2 cellular contexts compared by ENCODE assay signal in genomic region chr7:66662646-66663264, GRCh38.
TF ChIP-seq lines count a peak whose summit lies in the region.

No MANE protein-coding gene starts in this region.

TF ChIP-seq in GM12878, 131 proteins besides CTCF, POLR2A, EP300 and RAD21 (continues in another document):
- TF ChIP-seq MLLT1 (IDR thresholded peaks at IDR 0.05) = no peak
- no peak for TF ChIP-seq ZNF217 (IDR thresholded peaks at IDR 0.05)
- no peak for TF ChIP-seq REST (IDR thresholded peaks at IDR 0.05; ENCODE audit: low read depth, low read length)
- TF ChIP-seq PBX3 (IDR thresholded peaks at IDR 0.05; ENCODE audit: insufficient replicate concordance, low read depth, low read length) = no peak
- no peak for TF ChIP-seq ZNF24 (IDR thresholded peaks at IDR 0.05)
- TF ChIP-seq IRF5 (IDR thresholded peaks at IDR 0.05; ENCODE audit: borderline replicate concordance) = no peak
- TF ChIP-seq IKZF1 (conservative IDR thresholded peaks at IDR 0.05) = no peak
- no peak for TF ChIP-seq SIN3A (IDR thresholded peaks at IDR 0.05; ENCODE audit: low read depth, low read length)
- TF ChIP-seq IKZF2 (IDR thresholded peaks at IDR 0.05) = no peak
- no peak for TF ChIP-seq SP1 (IDR thresholded peaks at IDR 0.05; ENCODE audit: low read depth, low read length)
- no peak for TF ChIP-seq STAT3 (IDR thresholded peaks at IDR 0.05; ENCODE audit: low read depth, low read length)
- TF ChIP-seq E4F1 (IDR thresholded peaks at IDR 0.05; ENCODE audit: borderline replicate concordance, partially characterized antibody) = no peak
- no peak for TF ChIP-seq HSF1 (IDR thresholded peaks at IDR 0.05; ENCODE audit: low read depth, low read length)
- TF ChIP-seq ZNF384 (IDR thresholded peaks at IDR 0.05; ENCODE audit: borderline replicate concordance, low read depth, low read length) = no peak
- no peak for TF ChIP-seq BCL11A (IDR thresholded peaks at IDR 0.05; ENCODE audit: low read depth, low read length)

TF ChIP-seq in endothelial cell of umbilical vein, 7 proteins besides CTCF, POLR2A, EP300 and RAD21:
- TF ChIP-seq POLR2AphosphoS5 (IDR thresholded peaks at IDR 0.05; ENCODE audit: insufficient read depth, low read depth, low read length) = no peak
- peak; percentile 15 for TF ChIP-seq MAX (IDR thresholded peaks at IDR 0.05; ENCODE audit: insufficient read depth, insufficient read length)
TF ChIP-seq in endothelial cell of umbilical vein: peak in this region for 1.
